ENCODE assay signal across 25 cellular contexts in genomic region chr2:5974477-5974876, GRCh38.
A peak's percentile ranks its signal among the peaks of the same experiment; 100 is the strongest.
DNase-seq lines count a peak whose midpoint lies in the region; ATAC-seq, FAIRE-seq and TF ChIP-seq lines count a peak whose summit lies in the region.
"Had no signal": no experiment of that assay in that cellular context is flagged by ENCODE, and none has a peak within 500 bp of the region (broad histone marks: within the 10 kb centered on the region; RNA-seq: fewer than 3 reads in every experiment).

No MANE protein-coding gene starts in this region.

- peaks cover 5% of the 10 kb centered on the region for H3K9me3 Mint-ChIP-seq in T-helper 1 cell treated with Interleukin-12 subunit alpha and Interleukin-12 subunit beta and Interleukin-4 antibody, amounts not matched to agents 30 μg/mL and 1 μg/mL, for 36 hours
- peaks cover 4% of the 10 kb centered on the region for H3K9me3 Mint-ChIP-seq in neural crest cell

- 95% methylated on average over 6 of the region's 6 CpGs; no CpG with 5 or more reads in 1 of the 2 experiments for WGBS in H1 (ENCODE audit: extremely low coverage in 1 of 2, insufficient coverage in 1 of 2, insufficient read length in 1 of 2, insufficient replicate concordance in 2 of 2, low coverage in 1 of 2, low lambda C conversion rate in 2 of 2, missing lambda C conversion rate in 1 of 2), 2 experiments
- 82 to 91% methylated on average over 6 of the region's 6 CpGs for WGBS in testis, 2 donors

- H4K5ac ChIP-seq in H1 (ENCODE audit: insufficient read length, low read depth, low read length), result no peak overlapping the region

- no peak overlapping the region for H3K4me2 ChIP-seq in H1 (ENCODE audit: insufficient read depth in 1 of 2, low read depth in 2 of 2, low read length in 2 of 2)
- H3K4me2 ChIP-seq: A549 had no signal

- H3K36me3 ChIP-seq in H1 (ENCODE audit: control insufficient read depth in 2 of 4, insufficient read depth in 4 of 4, low read length in 3 of 4), result no peaks in the 10 kb centered on the region
- no peaks in the 10 kb centered on the region for H3K36me3 ChIP-seq in testis (ENCODE audit: low read depth, missing control alignments)

- POLR2A ChIA-PET in H1 (lab: Charles Lee; ENCODE audit: partially characterized antibody), result no interaction called here

- H3K14ac ChIP-seq in H1 (ENCODE audit: insufficient read length), result no peak overlapping the region

- no peak for TF ChIP-seq EP300 in H1 (IDR thresholded peaks at IDR 0.05; ENCODE audit: borderline replicate concordance in 1 of 2, low read depth in 2 of 2, low read length in 2 of 2)

- H3K27me3 Mint-ChIP-seq in T-helper 1 cell treated with Interleukin-12 subunit alpha and Interleukin-12 subunit beta and Interleukin-4 antibody, amounts not matched to agents 30 μg/mL and 1 μg/mL, for 36 hours (ENCODE audit: low read depth), result no peaks in the 10 kb centered on the region
- no peaks in the 10 kb centered on the region for H3K27me3 Mint-ChIP-seq in neural crest cell (ENCODE audit: low read depth)
- H3K27me3 Mint-ChIP-seq: CD4-positive, CD25-positive, alpha-beta regulatory T cell; CD8-positive, alpha-beta memory T cell; IgD-negative memory B cell had no signal

- no peak overlapping the region; the same call in 1 of the 2 replicates for H3K18ac ChIP-seq in H1 (ENCODE audit: extremely low read depth, low read length)

- CTCF ChIA-PET in H1 (lab: Charles Lee; ENCODE audit: partially characterized antibody), result interaction anchor here (0.5 to 1.6 kb wide), 2 partner anchors 9 to 434 kb away, joined by 4 to 5 read pairs; no protein-coding TSS in a partner anchor

- DNase-seq in T-helper 1 cell (no peak), H1 (ENCODE audit: low read depth in 1 of 2, low spot score in 2 of 2) (peak in 1 of 2 experiments; percentile 30), neural crest cell (ENCODE audit: low read depth, low spot score) (no peak), testis (no peak)
- DNase-seq: AML-193; CD4-positive, CD25-positive, alpha-beta regulatory T cell; CD8-positive, alpha-beta memory T cell; COR-L47; DMS 273 treated with DMSO at 0.1 percent for 48 hours; DMS53; DND-41; EL; GOT3; H9; KBM-7 had no signal

- H2BK5ac ChIP-seq in H1 (ENCODE audit: low read depth, low read length), result no peak overlapping the region

- H4K8ac ChIP-seq in H1 (ENCODE audit: extremely low read depth, insufficient read depth, low read length), result no peak overlapping the region

- intact Hi-C loops in testis (cut with DNase I; ENCODE audit: low total_unique reads), result no loop called here

- H2BK20ac ChIP-seq in H1 (ENCODE audit: low read length), result no peak overlapping the region

- H3K4ac ChIP-seq in H1 (replicated peaks; ENCODE audit: insufficient read length, low read depth, low read length), result no peak overlapping the region

- no peaks in the 10 kb centered on the region for H3K79me1 ChIP-seq in H1 (ENCODE audit: low read depth, low read length)

- H3K27ac ChIP-seq in H1 (ENCODE audit: low read depth, low read length) (no peak overlapping the region), testis (no peak overlapping the region)
- H3K27ac ChIP-seq: 22Rv1, A549 had no signal

- H3K4me1 Mint-ChIP-seq in T-helper 1 cell treated with Interleukin-12 subunit alpha and Interleukin-12 subunit beta and Interleukin-4 antibody, amounts not matched to agents 30 μg/mL and 1 μg/mL, for 36 hours (ENCODE audit: low read depth), result no peaks in the 10 kb centered on the region
- peaks cover 49% of the 10 kb centered on the region for H3K4me1 Mint-ChIP-seq in neural crest cell
- H3K4me1 Mint-ChIP-seq: CD4-positive, CD25-positive, alpha-beta regulatory T cell; CD8-positive, alpha-beta memory T cell; IgD-negative memory B cell had no signal

- peaks cover 6 to 20% (median 12%) of the 10 kb centered on the region in 4 experiments; a peak in 6 of 7 replicates for H3K4me1 ChIP-seq in H1 (replicated peaks in 1 of 4; ENCODE audit: control insufficient read depth in 3 of 4, insufficient read depth in 4 of 4, low read length in 3 of 4)
- H3K4me1 ChIP-seq in testis, result no peaks in the 10 kb centered on the region
- H3K4me1 ChIP-seq: A549 had no signal

- H3K36me3 Mint-ChIP-seq in T-helper 1 cell treated with Interleukin-12 subunit alpha and Interleukin-12 subunit beta and Interleukin-4 antibody, amounts not matched to agents 30 μg/mL and 1 μg/mL, for 36 hours (ENCODE audit: low read depth), result no peaks in the 10 kb centered on the region
- H3K36me3 Mint-ChIP-seq in neural crest cell (ENCODE audit: low read depth), result peaks cover 7% of the 10 kb centered on the region
- H3K36me3 Mint-ChIP-seq: CD4-positive, CD25-positive, alpha-beta regulatory T cell; IgD-negative memory B cell had no signal

- H2BK15ac ChIP-seq in H1 (ENCODE audit: low read length), result no peak overlapping the region; the same call in 1 of the 2 replicates

- H3K4me3 ChIP-seq in H1 (ENCODE audit: extremely low read depth in 1 of 4, insufficient read depth in 2 of 4, low read depth in 3 of 4, low read length in 4 of 4), result no peak overlapping the region
- H3K4me3 ChIP-seq in testis, result no peak overlapping the region
- H3K4me3 ChIP-seq: A549, GM12878 had no signal

- FAIRE-seq in H1 (lab: Jason Lieb, UNC), result peak; percentile 39
- FAIRE-seq: A549, GM12878, GM19239, HTR-8/SVneo had no signal

- no peak for TF ChIP-seq RAD21 in H1 (IDR thresholded peaks at IDR 0.05 in 1 of 2, conservative IDR thresholded peaks at IDR 0.05 in 1 of 2; ENCODE audit: low read depth in 2 of 2, low read length in 2 of 2)

- no peak overlapping the region for H3K4me3 Mint-ChIP-seq in T-helper 1 cell treated with Interleukin-12 subunit alpha and Interleukin-12 subunit beta and Interleukin-4 antibody, amounts not matched to agents 30 μg/mL and 1 μg/mL, for 36 hours
- no peak overlapping the region for H3K4me3 Mint-ChIP-seq in neural crest cell
- H3K4me3 Mint-ChIP-seq: CD4-positive, CD25-positive, alpha-beta regulatory T cell; CD8-positive, alpha-beta memory T cell; H9; IgD-negative memory B cell had no signal

- no peak overlapping the region for H3K9ac ChIP-seq in H1 (replicated peaks in 1 of 4; ENCODE audit: extremely low read depth in 1 of 4, low read depth in 3 of 4, low read length in 3 of 4)

- no peaks in the 10 kb centered on the region for H4K20me1 ChIP-seq in H1 (replicated peaks in 1 of 2; ENCODE audit: control insufficient read depth in 1 of 2, insufficient read depth in 2 of 2, low read length in 2 of 2)

- no peak overlapping the region for H2BK120ac ChIP-seq in H1 (replicated peaks; ENCODE audit: low read depth, low read length)

- H3K9me3 ChIP-seq in H1 (ENCODE audit: insufficient read depth in 2 of 2, low read depth in 1 of 2, low read length in 1 of 2), result no peaks in the 10 kb centered on the region
- H3K9me3 ChIP-seq in testis, result no peaks in the 10 kb centered on the region
- H3K9me3 ChIP-seq: A549 had no signal

- no peak overlapping the region for H3K56ac ChIP-seq in H1 (replicated peaks; ENCODE audit: insufficient read length, low read depth, low read length)

- H2AK5ac ChIP-seq in H1 (ENCODE audit: low read depth, low read length), result no peak overlapping the region

- H3K79me2 ChIP-seq in H1 (ENCODE audit: control insufficient read depth in 1 of 2, insufficient read depth in 2 of 2, low read length in 2 of 2), result no peaks in the 10 kb centered on the region

- TF ChIP-seq POLR2A in H1 (IDR thresholded peaks at IDR 0.05; ENCODE audit: control extremely low read depth in 1 of 2, low read depth in 2 of 2, low read length in 2 of 2) (no peak), testis (IDR thresholded peaks at IDR 0.05) (no peak)

- H3K23ac ChIP-seq in H1 (ENCODE audit: insufficient read length), result no peak overlapping the region

- H2BK12ac ChIP-seq in H1 (ENCODE audit: low read depth, low read length), result peak overlapping the region; percentile 76; the same call in 1 of the 2 replicates

- no peaks in the 10 kb centered on the region for H3K27me3 ChIP-seq in H1 (replicated peaks in 1 of 4; ENCODE audit: control insufficient read depth in 3 of 4, extremely low read depth in 1 of 4, insufficient read depth in 3 of 4, low read length in 3 of 4)
- no peaks in the 10 kb centered on the region for H3K27me3 ChIP-seq in testis

- H2AFZ ChIP-seq in H1 (ENCODE audit: low read length), result 0 out of 2 replicates have a peak overlapping the region, but pooled peaks have one; percentile 14

- H4K91ac ChIP-seq in H1 (replicated peaks; ENCODE audit: insufficient read length, low read length), result no peak overlapping the region

- no peaks in the 10 kb centered on the region for H3K23me2 ChIP-seq in H1 (ENCODE audit: low read depth, low read length)

- ATAC-seq in GM21447 (IDR thresholded peaks at IDR 0.05; ENCODE audit: unreplicated experiment), result no peak
- ATAC-seq in HG03135 (IDR thresholded peaks at IDR 0.05; ENCODE audit: unreplicated experiment), result no peak
- ATAC-seq in GM18909 (IDR thresholded peaks at IDR 0.05; ENCODE audit: poor library complexity, unreplicated experiment), result no peak
- ATAC-seq: A549, GM12878 had no signal

- no peak for TF ChIP-seq CTCF in H1 (IDR thresholded peaks at IDR 0.05; ENCODE audit: control extremely low read depth in 1 of 3, insufficient read depth in 1 of 3, low read depth in 1 of 3, low read length in 3 of 3)
- no peak for TF ChIP-seq CTCF in neural crest cell (conservative IDR thresholded peaks at IDR 0.05)
- TF ChIP-seq CTCF in testis (IDR thresholded peaks at IDR 0.05), result no peak

- peak overlapping the region; percentile 41 for H3K27ac Mint-ChIP-seq in T-helper 1 cell treated with Interleukin-12 subunit alpha and Interleukin-12 subunit beta and Interleukin-4 antibody, amounts not matched to agents 30 μg/mL and 1 μg/mL, for 36 hours
- H3K27ac Mint-ChIP-seq in neural crest cell (ENCODE audit: unreplicated experiment), result peak overlapping the region; percentile 85
- H3K27ac Mint-ChIP-seq: CD4-positive, CD25-positive, alpha-beta regulatory T cell; CD8-positive, alpha-beta memory T cell; IgD-negative memory B cell had no signal

TF ChIP-seq in H1, 55 proteins besides CTCF, POLR2A, EP300 and RAD21 (continues in another document):
- TF ChIP-seq TEAD4 (IDR thresholded peaks at IDR 0.05; ENCODE audit: low read depth, low read length) (no peak), SIX5 (IDR thresholded peaks at IDR 0.05; ENCODE audit: low read depth, low read length) (no peak), EGR1 (IDR thresholded peaks at IDR 0.05; ENCODE audit: borderline replicate concordance, low read depth, low read length) (no peak), KDM4A (IDR thresholded peaks at IDR 0.05; ENCODE audit: low read depth, low read length, severe bottlenecking) (no peak), TCF12 (IDR thresholded peaks at IDR 0.05; ENCODE audit: low read depth, low read length) (no peak)
